15 cellular contexts compared by ENCODE assay signal in the genomic region with DNA sequence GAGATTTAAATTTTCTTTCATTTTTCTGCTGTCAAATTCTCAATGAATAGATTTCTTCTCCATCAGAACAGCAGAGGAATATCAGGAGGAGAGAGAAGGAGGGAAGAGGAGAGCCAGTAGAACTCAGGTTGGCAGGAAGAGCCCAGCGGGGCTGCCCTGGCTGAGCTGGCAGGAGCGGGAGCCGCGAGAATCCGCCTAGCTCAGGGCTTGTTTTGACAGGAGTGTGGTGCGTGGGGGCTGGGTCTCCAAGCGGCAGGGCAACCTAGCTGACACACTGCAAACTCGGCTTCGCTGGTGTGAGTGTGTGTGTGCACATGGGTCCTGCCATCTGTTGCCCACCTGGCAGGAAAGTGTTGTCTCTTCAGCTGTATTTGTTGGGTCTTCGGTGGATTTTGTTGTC. TPM values are rescaled to one million over a fixed set of nuclear protein-coding genes. Genes with fewer than 3 reads are reported as not detected.
A peak's percentile ranks its signal among the peaks of the same experiment; 100 is the strongest.
DNase-seq lines count a peak whose midpoint lies in the region; ATAC-seq and TF ChIP-seq lines count a peak whose summit lies in the region.
"Had no signal": no experiment of that assay in that cellular context is flagged by ENCODE, and none has a peak within 500 bp of the region (broad histone marks: within the 10 kb centered on the region; RNA-seq: fewer than 3 reads in every experiment).

No MANE protein-coding gene starts in this region.

- H3K9me3 Mint-ChIP-seq in WTC11, result no peaks in the 10 kb centered on the region
- H3K9me3 Mint-ChIP-seq in activated T-helper 2 cell treated with anti-CD3 and anti-CD28 coated beads, Interferon-gamma antibody, Interleukin-2, Interleukin-4, amounts not matched to agents 10 μg/mL and 5 μg/mL and 100 μg/mL, durations not matched to agents 14 hours and 24 hours and 36 hours, result no peaks in the 10 kb centered on the region
- H3K9me3 Mint-ChIP-seq: HFFc6; stimulated activated memory B cell treated with anti-CD40 and anti-IgM and Interleukin-4, amounts not matched to agents 10 μg/mL and 1 μg/mL and 100 μg/mL, for 72 hours had no signal

- intact Hi-C loops in left lung (cut with DNase I), result no loop called here
- intact Hi-C loops in activated T-helper 2 cell treated with anti-CD3 and anti-CD28 coated beads, Interferon-gamma antibody, Interleukin-2, Interleukin-4, amounts not matched to agents 10 μg/mL and 5 μg/mL and 100 μg/mL, durations not matched to agents 14 hours and 24 hours and 36 hours (cut with micrococcal nuclease), result no loop called here

- peak; percentile 71 for ATAC-seq in WTC11
- ATAC-seq in left lung, result peak; percentile 47
- no peak for ATAC-seq in HG03354 (IDR thresholded peaks at IDR 0.05; ENCODE audit: poor library complexity, severe bottlenecking, unreplicated experiment)
- ATAC-seq: stimulated activated memory B cell treated with anti-CD40 and anti-IgM and Interleukin-4, amounts not matched to agents 10 μg/mL and 1 μg/mL and 100 μg/mL, for 72 hours had no signal

- H3K36me3 ChIP-seq in left lung, result no peaks in the 10 kb centered on the region
- H3K36me3 ChIP-seq: prostate gland had no signal

- no peak overlapping the region for H3K4me3 ChIP-seq in left lung
- H3K4me3 ChIP-seq: prostate gland had no signal

- DNase-seq in DMS 273 (lab: John Stamatoyannopoulos, UW; ENCODE audit: unreplicated experiment) (peak; percentile 94), NCI-H1092 (lab: John Stamatoyannopoulos, UW) (peak; percentile 36), WTC11 (ENCODE audit: low spot score) (no peak), left lung (no peak), OCI-M1 (lab: John Stamatoyannopoulos, UW) (no peak), NOMO-1 treated with DMSO at 0.1 percent for 48 hours (lab: John Stamatoyannopoulos, UW; ENCODE audit: unreplicated experiment) (no peak)
- DNase-seq in activated T-helper 2 cell treated with anti-CD3 and anti-CD28 coated beads, Interferon-gamma antibody, Interleukin-2, Interleukin-4, amounts not matched to agents 10 μg/mL and 5 μg/mL and 100 μg/mL, durations not matched to agents 14 hours and 24 hours and 36 hours (ENCODE audit: low spot score), result no peak
- DNase-seq: activated naive CD4-positive, alpha-beta T cell treated with Interleukin-2 at 50 U/mL for 16 hours; AML-193; HFFc6; NCI-H2029; stimulated activated CD4-positive, alpha-beta T cell treated with anti-CD3 and anti-CD28 coated beads, Interleukin-2, amount 100 ng/mL, for 48 hours had no signal

- H3K4me3 Mint-ChIP-seq in WTC11, result no peak overlapping the region
- no peak overlapping the region for H3K4me3 Mint-ChIP-seq in activated T-helper 2 cell treated with anti-CD3 and anti-CD28 coated beads, Interferon-gamma antibody, Interleukin-2, Interleukin-4, amounts not matched to agents 10 μg/mL and 5 μg/mL and 100 μg/mL, durations not matched to agents 14 hours and 24 hours and 36 hours (ENCODE audit: low read depth)
- H3K4me3 Mint-ChIP-seq: HFFc6; stimulated activated memory B cell treated with anti-CD40 and anti-IgM and Interleukin-4, amounts not matched to agents 10 μg/mL and 1 μg/mL and 100 μg/mL, for 72 hours had no signal

- H3K27ac Mint-ChIP-seq in WTC11, result peak overlapping the region; percentile 58; the same call in 1 of the 2 replicates
- H3K27ac Mint-ChIP-seq in activated T-helper 2 cell treated with anti-CD3 and anti-CD28 coated beads, Interferon-gamma antibody, Interleukin-2, Interleukin-4, amounts not matched to agents 10 μg/mL and 5 μg/mL and 100 μg/mL, durations not matched to agents 14 hours and 24 hours and 36 hours, result no peak overlapping the region
- H3K27ac Mint-ChIP-seq: HFFc6; stimulated activated memory B cell treated with anti-CD40 and anti-IgM and Interleukin-4, amounts not matched to agents 10 μg/mL and 1 μg/mL and 100 μg/mL, for 72 hours had no signal

- H3K4me1 Mint-ChIP-seq in WTC11, result no peaks in the 10 kb centered on the region; the same call in 1 of the 2 replicates
- H3K4me1 Mint-ChIP-seq in activated T-helper 2 cell treated with anti-CD3 and anti-CD28 coated beads, Interferon-gamma antibody, Interleukin-2, Interleukin-4, amounts not matched to agents 10 μg/mL and 5 μg/mL and 100 μg/mL, durations not matched to agents 14 hours and 24 hours and 36 hours (ENCODE audit: low read depth), result no peaks in the 10 kb centered on the region
- H3K4me1 Mint-ChIP-seq: stimulated activated memory B cell treated with anti-CD40 and anti-IgM and Interleukin-4, amounts not matched to agents 10 μg/mL and 1 μg/mL and 100 μg/mL, for 72 hours had no signal

- H3K27ac ChIP-seq in left lung, result no peak overlapping the region
- H3K27ac ChIP-seq: prostate gland had no signal

- CTCF ChIA-PET in WTC11 (lab: Charles Lee), result interaction anchor here (0.8 to 4.4 kb wide), 5 partner anchors 26 to 106 kb away, joined by 3 to 19 read pairs (median 4); no protein-coding TSS in a partner anchor

- H3K27me3 Mint-ChIP-seq in WTC11 (ENCODE audit: low read depth), result no peaks in the 10 kb centered on the region
- peaks cover 32% of the 10 kb centered on the region for H3K27me3 Mint-ChIP-seq in activated T-helper 2 cell treated with anti-CD3 and anti-CD28 coated beads, Interferon-gamma antibody, Interleukin-2, Interleukin-4, amounts not matched to agents 10 μg/mL and 5 μg/mL and 100 μg/mL, durations not matched to agents 14 hours and 24 hours and 36 hours (ENCODE audit: low read depth)

- POLR2A ChIA-PET in WTC11 (lab: Charles Lee), result interaction anchor here (1.3 kb wide), 1 partner anchor 24 kb away, joined by 4 read pairs; no protein-coding TSS in a partner anchor

- TF ChIP-seq CTCF in WTC11 (IDR thresholded peaks at IDR 0.05) (no peak), left lung (IDR thresholded peaks at IDR 0.05) (no peak)

- H3K9me3 ChIP-seq in left lung, result no peaks in the 10 kb centered on the region
- H3K9me3 ChIP-seq: prostate gland had no signal

- H3K4me1 ChIP-seq in left lung, result no peaks in the 10 kb centered on the region
- H3K4me1 ChIP-seq: prostate gland had no signal

- H3K27me3 ChIP-seq in left lung, result peaks cover 0 to 32% of the 10 kb centered on the region in 2 donors

- no peaks in the 10 kb centered on the region for H3K36me3 Mint-ChIP-seq in WTC11
- no peaks in the 10 kb centered on the region for H3K36me3 Mint-ChIP-seq in activated T-helper 2 cell treated with anti-CD3 and anti-CD28 coated beads, Interferon-gamma antibody, Interleukin-2, Interleukin-4, amounts not matched to agents 10 μg/mL and 5 μg/mL and 100 μg/mL, durations not matched to agents 14 hours and 24 hours and 36 hours (ENCODE audit: low read depth)

TF ChIP-seq in WTC11, 78 proteins besides CTCF, POLR2A, EP300 and RAD21 (continues in another document):
- TF ChIP-seq ZNF317 (CRISPR knock-in tag; IDR thresholded peaks at IDR 0.05; ENCODE audit: borderline replicate concordance, low read depth) (no peak), RORB (CRISPR knock-in tag; IDR thresholded peaks at IDR 0.05) (no peak), GRHL2 (CRISPR knock-in tag; IDR thresholded peaks at IDR 0.05; ENCODE audit: insufficient replicate concordance, severe bottlenecking) (no peak), RELA (CRISPR knock-in tag; IDR thresholded peaks at IDR 0.05; ENCODE audit: borderline replicate concordance) (no peak), ZNF219 (CRISPR knock-in tag; IDR thresholded peaks at IDR 0.05; ENCODE audit: borderline replicate concordance) (no peak), TCF7 (CRISPR knock-in tag; IDR thresholded peaks at IDR 0.05; ENCODE audit: low read depth) (no peak), ZNF671 (CRISPR knock-in tag; IDR thresholded peaks at IDR 0.05) (no peak)
- TF ChIP-seq, protein P1, sequence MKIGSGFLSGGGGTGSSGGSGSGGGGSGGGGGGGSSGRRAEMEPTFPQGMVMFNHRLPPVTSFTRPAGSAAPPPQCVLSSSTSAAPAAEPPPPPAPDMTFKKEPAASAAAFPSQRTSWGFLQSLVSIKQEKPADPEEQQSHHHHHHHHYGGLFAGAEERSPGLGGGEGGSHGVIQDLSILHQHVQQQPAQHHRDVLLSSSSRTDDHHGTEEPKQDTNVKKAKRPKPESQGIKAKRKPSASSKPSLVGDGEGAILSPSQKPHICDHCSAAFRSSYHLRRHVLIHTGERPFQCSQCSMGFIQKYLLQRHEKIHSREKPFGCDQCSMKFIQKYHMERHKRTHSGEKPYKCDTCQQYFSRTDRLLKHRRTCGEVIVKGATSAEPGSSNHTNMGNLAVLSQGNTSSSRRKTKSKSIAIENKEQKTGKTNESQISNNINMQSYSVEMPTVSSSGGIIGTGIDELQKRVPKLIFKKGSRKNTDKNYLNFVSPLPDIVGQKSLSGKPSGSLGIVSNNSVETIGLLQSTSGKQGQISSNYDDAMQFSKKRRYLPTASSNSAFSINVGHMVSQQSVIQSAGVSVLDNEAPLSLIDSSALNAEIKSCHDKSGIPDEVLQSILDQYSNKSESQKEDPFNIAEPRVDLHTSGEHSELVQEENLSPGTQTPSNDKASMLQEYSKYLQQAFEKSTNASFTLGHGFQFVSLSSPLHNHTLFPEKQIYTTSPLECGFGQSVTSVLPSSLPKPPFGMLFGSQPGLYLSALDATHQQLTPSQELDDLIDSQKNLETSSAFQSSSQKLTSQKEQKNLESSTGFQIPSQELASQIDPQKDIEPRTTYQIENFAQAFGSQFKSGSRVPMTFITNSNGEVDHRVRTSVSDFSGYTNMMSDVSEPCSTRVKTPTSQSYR (CRISPR knock-in tag; IDR thresholded peaks at IDR 0.05), result no peak
- TF ChIP-seq, protein P2, sequence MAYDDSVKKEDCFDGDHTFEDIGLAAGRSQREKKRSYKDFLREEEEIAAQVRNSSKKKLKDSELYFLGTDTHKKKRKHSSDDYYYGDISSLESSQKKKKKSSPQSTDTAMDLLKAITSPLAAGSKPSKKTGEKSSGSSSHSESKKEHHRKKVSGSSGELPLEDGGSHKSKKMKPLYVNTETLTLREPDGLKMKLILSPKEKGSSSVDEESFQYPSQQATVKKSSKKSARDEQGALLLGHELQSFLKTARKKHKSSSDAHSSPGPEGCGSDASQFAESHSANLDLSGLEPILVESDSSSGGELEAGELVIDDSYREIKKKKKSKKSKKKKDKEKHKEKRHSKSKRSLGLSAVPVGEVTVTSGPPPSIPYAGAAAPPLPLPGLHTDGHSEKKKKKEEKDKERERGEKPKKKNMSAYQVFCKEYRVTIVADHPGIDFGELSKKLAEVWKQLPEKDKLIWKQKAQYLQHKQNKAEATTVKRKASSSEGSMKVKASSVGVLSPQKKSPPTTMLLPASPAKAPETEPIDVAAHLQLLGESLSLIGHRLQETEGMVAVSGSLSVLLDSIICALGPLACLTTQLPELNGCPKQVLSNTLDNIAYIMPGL (CRISPR knock-in tag; IDR thresholded peaks at IDR 0.05), result no peak

RNA-seq across cellular contexts. Expression of a gene that starts 27.9 kb away (rescaled TPM):
- total RNA-seq in WTC11 (2021) (87.3 to 95.6 TPM (median 88.6 TPM) in 3 replicates), left lung (10 to 100 TPM; 67.6 to 73.6 TPM)
- 0.44 and 0.59 TPM in 2 replicates for total RNA-seq in activated T-helper 2 cell treated with anti-CD3 and anti-CD28 coated beads, Interferon-gamma antibody, Interleukin-2, Interleukin-4, amounts not matched to agents 10 μg/mL and 5 μg/mL and 100 μg/mL, durations not matched to agents 14 hours and 24 hours and 36 hours

Comparison
In these comparisons a context has a peak if more than half of its experiments do, and no peak if none do; other contexts are left out.
1. DNase-seq: peak in DMS 273 (single experiment) and NCI-H1092 (single experiment); none in WTC11 (single experiment), left lung (0 of 2), activated T-helper 2 cell treated with anti-CD3 and anti-CD28 coated beads, Interferon-gamma antibody, Interleukin-2, Interleukin-4, amounts not matched to agents 10 μg/mL and 5 μg/mL and 100 μg/mL, durations not matched to agents 14 hours and 24 hours and 36 hours (single experiment), OCI-M1 (single experiment) and NOMO-1 treated with DMSO at 0.1 percent for 48 hours (single experiment).
2. RNA of a gene that starts 27.9 kb away (total RNA-seq): 87.3 to 95.6 TPM in WTC11 and 67.6 to 73.6 TPM in left lung; 0.44 to 0.59 TPM in activated T-helper 2 cell treated with anti-CD3 and anti-CD28 coated beads, Interferon-gamma antibody, Interleukin-2, Interleukin-4, amounts not matched to agents 10 μg/mL and 5 μg/mL and 100 μg/mL, durations not matched to agents 14 hours and 24 hours and 36 hours; every median in the first group is over 10 times any median in the second.